21 cellular contexts compared by ENCODE assay signal in genomic region chr12:67741234-67741633, GRCh38.
"Had no signal": no experiment of that assay in that cellular context is flagged by ENCODE, and none has a peak within 500 bp of the region (broad histone marks: within the 10 kb centered on the region; RNA-seq: fewer than 3 reads in every experiment).

No MANE protein-coding gene starts in this region.

- H3K4me3 ChIP-seq: esophagus squamous epithelium, hepatocyte, lung, right atrium auricular region, testis, tibial nerve, upper lobe of right lung had no signal

- H3K27ac Mint-ChIP-seq: naive thymus-derived CD4-positive, alpha-beta T cell; nephron progenitor cell; stimulated activated naive B cell treated with anti-CD40 and anti-IgM and Interleukin-4, amounts not matched to agents 10 μg/mL and 1 μg/mL and 100 μg/mL, for 72 hours; stimulated activated naive CD8-positive, alpha-beta T cell treated with anti-CD3 and anti-CD28 coated beads, Interleukin-15, amount 100 ng/mL, for 72 hours had no signal

- H3K27me3 ChIP-seq: esophagus squamous epithelium, hepatocyte, neutrophil, right atrium auricular region, testis, tibial nerve, upper lobe of right lung had no signal

- H3K79me2 ChIP-seq: hepatocyte had no signal

- H3K9me3 Mint-ChIP-seq: central memory CD8-positive, alpha-beta T cell had no signal

- H3K4me1 ChIP-seq: esophagus squamous epithelium, right atrium auricular region, testis, tibial nerve, upper lobe of right lung had no signal

- H3K4me1 Mint-ChIP-seq: central memory CD8-positive, alpha-beta T cell; stimulated activated naive B cell treated with anti-CD40 and anti-IgM and Interleukin-4, amounts not matched to agents 10 μg/mL and 1 μg/mL and 100 μg/mL, for 72 hours; stimulated activated naive CD8-positive, alpha-beta T cell treated with anti-CD3 and anti-CD28 coated beads, Interleukin-15, amount 100 ng/mL, for 72 hours had no signal

- DNase-seq: effector memory CD4-positive, alpha-beta T cell; esophagus squamous epithelium; foreskin melanocyte; head of caudate nucleus; left colon; left ventricle myocardium superior; naive thymus-derived CD4-positive, alpha-beta T cell; nephron progenitor cell; posterior cingulate gyrus; stimulated activated CD4-positive, alpha-beta T cell treated with anti-CD3 and anti-CD28 coated beads, Interleukin-4, amount 100 ng/mL, for 24 hours; stimulated activated naive B cell treated with anti-CD40 and anti-IgM and Interleukin-4, amounts not matched to agents 10 μg/mL and 1 μg/mL and 100 μg/mL, for 72 hours; stimulated activated naive CD8-positive, alpha-beta T cell treated with anti-CD3 and anti-CD28 coated beads, Interleukin-15, amount 100 ng/mL, for 72 hours; testis; upper lobe of right lung had no signal

- H3K36me3 ChIP-seq: esophagus squamous epithelium, neutrophil, right atrium auricular region, tibial nerve, upper lobe of right lung had no signal

- H3K27ac ChIP-seq: epithelial cell of prostate, esophagus squamous epithelium, hepatocyte, neutrophil, right atrium auricular region, testis, tibial nerve, upper lobe of right lung had no signal

- H3K9me3 ChIP-seq: esophagus squamous epithelium, neutrophil, right atrium auricular region, testis, tibial nerve, upper lobe of right lung had no signal

- H3K4me3 Mint-ChIP-seq: central memory CD8-positive, alpha-beta T cell; naive thymus-derived CD4-positive, alpha-beta T cell; nephron progenitor cell; stimulated activated naive B cell treated with anti-CD40 and anti-IgM and Interleukin-4, amounts not matched to agents 10 μg/mL and 1 μg/mL and 100 μg/mL, for 72 hours; stimulated activated naive CD8-positive, alpha-beta T cell treated with anti-CD3 and anti-CD28 coated beads, Interleukin-15, amount 100 ng/mL, for 72 hours had no signal

- H3K27me3 Mint-ChIP-seq: central memory CD8-positive, alpha-beta T cell; stimulated activated naive B cell treated with anti-CD40 and anti-IgM and Interleukin-4, amounts not matched to agents 10 μg/mL and 1 μg/mL and 100 μg/mL, for 72 hours; stimulated activated naive CD8-positive, alpha-beta T cell treated with anti-CD3 and anti-CD28 coated beads, Interleukin-15, amount 100 ng/mL, for 72 hours had no signal

- ATAC-seq: left colon; left ventricle myocardium superior; naive thymus-derived CD4-positive, alpha-beta T cell; stimulated activated naive B cell treated with anti-CD40 and anti-IgM and Interleukin-4, amounts not matched to agents 10 μg/mL and 1 μg/mL and 100 μg/mL, for 72 hours; stimulated activated naive CD8-positive, alpha-beta T cell treated with anti-CD3 and anti-CD28 coated beads, Interleukin-15, amount 100 ng/mL, for 72 hours; upper lobe of right lung had no signal

- H3K4me2 ChIP-seq: hepatocyte had no signal

- H2AFZ ChIP-seq: hepatocyte had no signal
